In the genomic region with DNA sequence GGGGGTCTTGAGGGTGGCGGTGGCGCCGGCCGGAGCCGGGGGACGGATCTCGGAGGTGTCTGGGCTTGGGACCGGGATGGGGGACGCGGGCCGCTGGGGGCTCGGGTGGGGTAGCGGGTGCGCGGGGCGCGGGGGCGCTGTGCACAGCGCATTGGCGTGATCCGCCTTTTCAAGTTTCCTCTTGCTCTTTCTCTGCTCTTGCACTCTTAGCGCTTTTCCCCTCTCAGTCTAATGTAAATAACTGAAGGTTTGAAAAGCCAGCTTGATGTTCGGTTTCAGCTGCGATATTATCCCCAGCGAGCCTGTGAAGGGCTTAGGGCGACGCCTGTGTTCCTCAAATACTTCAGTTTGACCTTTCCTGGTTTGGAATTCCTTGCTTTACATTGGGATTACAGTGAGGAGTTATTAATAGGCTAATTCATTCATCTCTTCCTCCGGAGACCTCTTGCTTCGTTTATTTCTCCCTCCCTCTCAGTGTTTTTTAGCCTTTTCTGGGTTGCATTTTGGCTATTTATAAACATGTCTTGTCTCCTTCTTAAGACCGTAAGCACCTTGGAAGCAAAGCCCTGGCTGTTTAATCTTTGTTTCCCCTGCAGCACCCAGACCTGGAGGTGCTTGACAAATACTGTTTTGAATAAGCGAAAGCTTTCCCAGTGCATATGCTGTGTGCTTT, we compare ENCODE assay signal across 1 cellular context.
TF ChIP-seq lines count a peak whose summit lies in the region.

No MANE protein-coding gene starts in this region.

TF ChIP-seq in SK-N-SH treated with all-trans-retinoic acid at 6 μM for 48 hours, 23 proteins besides CTCF, POLR2A, EP300 and RAD21 (continued from another document):
- TF ChIP-seq, protein P1, sequence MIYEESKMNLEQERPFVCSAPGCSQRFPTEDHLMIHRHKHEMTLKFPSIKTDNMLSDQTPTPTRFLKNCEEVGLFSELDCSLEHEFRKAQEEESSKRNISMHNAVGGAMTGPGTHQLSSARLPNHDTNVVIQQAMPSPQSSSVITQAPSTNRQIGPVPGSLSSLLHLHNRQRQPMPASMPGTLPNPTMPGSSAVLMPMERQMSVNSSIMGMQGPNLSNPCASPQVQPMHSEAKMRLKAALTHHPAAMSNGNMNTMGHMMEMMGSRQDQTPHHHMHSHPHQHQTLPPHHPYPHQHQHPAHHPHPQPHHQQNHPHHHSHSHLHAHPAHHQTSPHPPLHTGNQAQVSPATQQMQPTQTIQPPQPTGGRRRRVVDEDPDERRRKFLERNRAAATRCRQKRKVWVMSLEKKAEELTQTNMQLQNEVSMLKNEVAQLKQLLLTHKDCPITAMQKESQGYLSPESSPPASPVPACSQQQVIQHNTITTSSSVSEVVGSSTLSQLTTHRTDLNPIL (CRISPR knock-in tag; IDR thresholded peaks at IDR 0.05; ENCODE audit: low read depth): no peak
- TF ChIP-seq ZNF8 (CRISPR knock-in tag; IDR thresholded peaks at IDR 0.05) (no peak), TOX (CRISPR knock-in tag; IDR thresholded peaks at IDR 0.05; ENCODE audit: borderline replicate concordance) (no peak), SNAI2 (CRISPR knock-in tag; IDR thresholded peaks at IDR 0.05) (no peak), BACH2 (CRISPR knock-in tag; IDR thresholded peaks at IDR 0.05; ENCODE audit: borderline replicate concordance) (no peak), PPARA (CRISPR knock-in tag; IDR thresholded peaks at IDR 0.05; ENCODE audit: borderline replicate concordance) (no peak)
- TF ChIP-seq, protein P2, sequence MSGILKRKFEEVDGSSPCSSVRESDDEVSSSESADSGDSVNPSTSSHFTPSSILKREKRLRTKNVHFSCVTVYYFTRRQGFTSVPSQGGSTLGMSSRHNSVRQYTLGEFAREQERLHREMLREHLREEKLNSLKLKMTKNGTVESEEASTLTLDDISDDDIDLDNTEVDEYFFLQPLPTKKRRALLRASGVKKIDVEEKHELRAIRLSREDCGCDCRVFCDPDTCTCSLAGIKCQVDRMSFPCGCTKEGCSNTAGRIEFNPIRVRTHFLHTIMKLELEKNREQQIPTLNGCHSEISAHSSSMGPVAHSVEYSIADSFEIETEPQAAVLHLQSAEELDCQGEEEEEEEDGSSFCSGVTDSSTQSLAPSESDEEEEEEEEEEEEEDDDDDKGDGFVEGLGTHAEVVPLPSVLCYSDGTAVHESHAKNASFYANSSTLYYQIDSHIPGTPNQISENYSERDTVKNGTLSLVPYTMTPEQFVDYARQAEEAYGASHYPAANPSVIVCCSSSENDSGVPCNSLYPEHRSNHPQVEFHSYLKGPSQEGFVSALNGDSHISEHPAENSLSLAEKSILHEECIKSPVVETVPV (CRISPR knock-in tag; IDR thresholded peaks at IDR 0.05): no peak
- TF ChIP-seq, protein P3, sequence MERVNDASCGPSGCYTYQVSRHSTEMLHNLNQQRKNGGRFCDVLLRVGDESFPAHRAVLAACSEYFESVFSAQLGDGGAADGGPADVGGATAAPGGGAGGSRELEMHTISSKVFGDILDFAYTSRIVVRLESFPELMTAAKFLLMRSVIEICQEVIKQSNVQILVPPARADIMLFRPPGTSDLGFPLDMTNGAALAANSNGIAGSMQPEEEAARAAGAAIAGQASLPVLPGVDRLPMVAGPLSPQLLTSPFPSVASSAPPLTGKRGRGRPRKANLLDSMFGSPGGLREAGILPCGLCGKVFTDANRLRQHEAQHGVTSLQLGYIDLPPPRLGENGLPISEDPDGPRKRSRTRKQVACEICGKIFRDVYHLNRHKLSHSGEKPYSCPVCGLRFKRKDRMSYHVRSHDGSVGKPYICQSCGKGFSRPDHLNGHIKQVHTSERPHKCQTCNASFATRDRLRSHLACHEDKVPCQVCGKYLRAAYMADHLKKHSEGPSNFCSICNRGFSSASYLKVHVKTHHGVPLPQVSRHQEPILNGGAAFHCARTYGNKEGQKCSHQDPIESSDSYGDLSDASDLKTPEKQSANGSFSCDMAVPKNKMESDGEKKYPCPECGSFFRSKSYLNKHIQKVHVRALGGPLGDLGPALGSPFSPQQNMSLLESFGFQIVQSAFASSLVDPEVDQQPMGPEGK (CRISPR knock-in tag; IDR thresholded peaks at IDR 0.05; ENCODE audit: borderline replicate concordance): no peak
TF ChIP-seq in SK-N-SH treated with all-trans-retinoic acid at 6 μM for 48 hours: peak in this region for 0.
